Comparison of ENCODE assay signal across 23 cellular contexts in genomic region chr2:170463206-170463537, GRCh38.
DNase-seq lines count a peak whose midpoint lies in the region; ATAC-seq and TF ChIP-seq lines count a peak whose summit lies in the region.
"Had no signal": no experiment of that assay in that cellular context is flagged by ENCODE, and none has a peak within 500 bp of the region (broad histone marks: within the 10 kb centered on the region; RNA-seq: fewer than 3 reads in every experiment).

No MANE protein-coding gene starts in this region.

- H3K27me3 ChIP-seq in Karpas-422 (ENCODE audit: low read length) (no peaks in the 10 kb centered on the region), OCI-LY3 (ENCODE audit: low read depth, low read length) (no peaks in the 10 kb centered on the region), mesendoderm (ENCODE audit: insufficient read depth, low read length, poor library complexity) (no peaks in the 10 kb centered on the region), GM23248 (replicated peaks; ENCODE audit: insufficient read depth) (no peaks in the 10 kb centered on the region)
- H3K27me3 ChIP-seq: BE2C, BLaER1 had no signal

- ATAC-seq in GM18505 (IDR thresholded peaks at IDR 0.05; ENCODE audit: unreplicated experiment): no peak
- ATAC-seq: GM12878 had no signal

- no peak for TF ChIP-seq CTCF in OCI-LY3 (IDR thresholded peaks at IDR 0.05; ENCODE audit: low read depth, low read length)

- no peak overlapping the region for H2BK5ac ChIP-seq in mesendoderm (ENCODE audit: low read length)

- H2BK15ac ChIP-seq in mesendoderm (replicated peaks; ENCODE audit: low read depth): no peak overlapping the region

- H3K9me3 ChIP-seq in Karpas-422 (ENCODE audit: low read length) (no peaks in the 10 kb centered on the region), OCI-LY3 (ENCODE audit: insufficient read depth, low read length) (no peaks in the 10 kb centered on the region), GM23248 (ENCODE audit: low read depth) (no peaks in the 10 kb centered on the region)
- H3K9me3 ChIP-seq: BE2C had no signal

- H3K56ac ChIP-seq in mesendoderm (ENCODE audit: low read length): no peak overlapping the region

- H4K20me1 ChIP-seq in Karpas-422 (ENCODE audit: insufficient read depth, low read depth, low read length) (no peaks in the 10 kb centered on the region), OCI-LY3 (ENCODE audit: insufficient read depth, low read length) (no peaks in the 10 kb centered on the region), GM23248 (ENCODE audit: insufficient read depth) (no peaks in the 10 kb centered on the region)
- H4K20me1 ChIP-seq: BLaER1 had no signal

- H3K4me3 ChIP-seq in Karpas-422 (ENCODE audit: low read length) (no peak overlapping the region), OCI-LY3 (ENCODE audit: low read length) (no peak overlapping the region), mesendoderm (ENCODE audit: low read length) (no peak overlapping the region), GM23248 (no peak overlapping the region)
- H3K4me3 ChIP-seq: BLaER1, GM12878 had no signal

- WGBS in mesendoderm (ENCODE audit: extremely low coverage, insufficient coverage, low lambda C conversion rate): no CpG with 5 or more reads among the region's 4 CpGs
- 61 to 63% methylated on average over 4 of the region's 4 CpGs for WGBS in GM23248 (ENCODE audit: low coverage in 1 of 2, low lambda C conversion rate in 2 of 2, missing lambda C conversion rate in 2 of 2), 2 experiments

- H2AK5ac ChIP-seq in mesendoderm (ENCODE audit: low read length): no peak overlapping the region

- H3K79me2 ChIP-seq in Karpas-422 (ENCODE audit: low read length) (no peaks in the 10 kb centered on the region), OCI-LY3 (ENCODE audit: low read length) (no peaks in the 10 kb centered on the region), mesendoderm (ENCODE audit: control insufficient read depth, insufficient read depth, low read length) (no peaks in the 10 kb centered on the region), GM23248 (ENCODE audit: insufficient read depth) (no peaks in the 10 kb centered on the region)

- H4K5ac ChIP-seq in mesendoderm (ENCODE audit: low read length): no peak overlapping the region

- no peaks in the 10 kb centered on the region for H3K79me1 ChIP-seq in mesendoderm (ENCODE audit: low read length)

- no peak overlapping the region for H3K4me2 ChIP-seq in Karpas-422 (ENCODE audit: low read depth, low read length, poor library complexity, severe bottlenecking)
- no peak overlapping the region for H3K4me2 ChIP-seq in OCI-LY3 (ENCODE audit: low read length)
- no peak overlapping the region for H3K4me2 ChIP-seq in mesendoderm (ENCODE audit: low read length)
- no peak overlapping the region for H3K4me2 ChIP-seq in GM23248 (ENCODE audit: unreplicated experiment)
- H3K4me2 ChIP-seq: BLaER1 had no signal

- H3K27ac ChIP-seq in Karpas-422 (ENCODE audit: low read length) (no peak overlapping the region), OCI-LY3 (ENCODE audit: low read length) (no peak overlapping the region), mesendoderm (ENCODE audit: low read depth, low read length) (no peak overlapping the region), GM23248 (no peak overlapping the region)
- H3K27ac ChIP-seq: BLaER1 had no signal

- no peaks in the 10 kb centered on the region for H3K4me1 ChIP-seq in Karpas-422 (ENCODE audit: low read length)
- no peaks in the 10 kb centered on the region for H3K4me1 ChIP-seq in OCI-LY3 (ENCODE audit: low read length)
- H3K4me1 ChIP-seq in mesendoderm (ENCODE audit: control insufficient read depth, low read depth, low read length): peaks cover 5% of the 10 kb centered on the region
- no peaks in the 10 kb centered on the region for H3K4me1 ChIP-seq in GM23248 (ENCODE audit: insufficient read depth)
- H3K4me1 ChIP-seq: BE2C, BLaER1 had no signal

- DNase-seq in NCI-H2171 treated with DMSO at 0.1 percent for 48 hours (lab: John Stamatoyannopoulos, UW) (peak; percentile 34), NCI-H2171 (lab: John Stamatoyannopoulos, UW) (no peak), Karpas-422 (no peak), mesendoderm (no peak), GM23248 (no peak)
- DNase-seq: 8988T; ACHN; BE2C; C1 segment of cervical spinal cord; CD4-positive, alpha-beta memory T cell; CD4-positive, CD25-positive, alpha-beta regulatory T cell; CD8-positive, alpha-beta memory T cell; COR-L47; DMS153; DMS53; DMS79; DND-41; EL; GDM1 had no signal

- no peak overlapping the region for H3K4ac ChIP-seq in mesendoderm (ENCODE audit: low read depth, low read length)

- TF ChIP-seq POLR2A in GM18505 (IDR thresholded peaks at IDR 0.05; ENCODE audit: borderline replicate concordance, extremely low read depth, insufficient read depth, insufficient read length): no peak

- H3K36me3 ChIP-seq in Karpas-422 (ENCODE audit: insufficient read depth, low read length) (no peaks in the 10 kb centered on the region), OCI-LY3 (replicated peaks; ENCODE audit: low read depth, low read length) (no peaks in the 10 kb centered on the region), mesendoderm (ENCODE audit: control insufficient read depth, insufficient read depth, low read length) (no peaks in the 10 kb centered on the region), GM23248 (ENCODE audit: low read depth) (no peaks in the 10 kb centered on the region)
- H3K36me3 ChIP-seq: BE2C, BLaER1 had no signal

- no peak overlapping the region for H2BK120ac ChIP-seq in mesendoderm (ENCODE audit: low read depth, low read length)

- H3K9me2 ChIP-seq in Karpas-422 (replicated peaks; ENCODE audit: insufficient read depth, low read length) (no peaks in the 10 kb centered on the region), GM23248 (ENCODE audit: insufficient read depth) (no peaks in the 10 kb centered on the region)

- H2AFZ ChIP-seq in Karpas-422 (ENCODE audit: low read length) (peak overlapping the region; percentile 83; the same call in 1 of the 2 replicates), OCI-LY3 (ENCODE audit: low read depth, low read length) (0 out of 2 replicates have a peak overlapping the region, but pooled peaks have one; percentile 15), GM23248 (no peak overlapping the region)

- peak overlapping the region; percentile 11 for H3K18ac ChIP-seq in mesendoderm (ENCODE audit: low read length)

- no peaks in the 10 kb centered on the region for H3F3A ChIP-seq in GM23248 (ENCODE audit: insufficient read depth)

- in situ Hi-C loops in GM23248 (cut with MboI): no loop called here

- no peak overlapping the region for H4K8ac ChIP-seq in mesendoderm (ENCODE audit: low read depth, low read length)

- H3K9ac ChIP-seq in Karpas-422 (ENCODE audit: low read length): no peak overlapping the region
- no peak overlapping the region for H3K9ac ChIP-seq in OCI-LY3 (ENCODE audit: low read length)
- H3K9ac ChIP-seq in mesendoderm (ENCODE audit: low read length): no peak overlapping the region
- H3K9ac ChIP-seq in GM23248: no peak overlapping the region
- H3K9ac ChIP-seq: BLaER1 had no signal

- no peak overlapping the region for H3K23ac ChIP-seq in mesendoderm (ENCODE audit: low read length)
